Comparison of ENCODE assay signal across 8 cellular contexts in genomic region chr6:157317129-157317814, GRCh38. TPM values are rescaled to one million over a fixed set of nuclear protein-coding genes. Genes with fewer than 3 reads are reported as not detected.
DNase-seq lines count a peak whose midpoint lies in the region; ATAC-seq and TF ChIP-seq lines count a peak whose summit lies in the region.

No MANE protein-coding gene starts in this region.

- DNase-seq in Ammon's horn (ENCODE audit: low spot score) (peak; percentile 70), NCI-H460 (ENCODE audit: extremely low read depth, low read depth) (peak; percentile 85), epithelial cell of proximal tubule (ENCODE audit: low read depth) (peak; percentile 83), pons (ENCODE audit: low spot score) (peak; percentile 79), NAMALWA (ENCODE audit: low spot score) (no peak), NCI-H748 (lab: John Stamatoyannopoulos, UW; ENCODE audit: unreplicated experiment) (no peak), NCI-H524 (lab: John Stamatoyannopoulos, UW) (no peak)

- ATAC-seq in HG03039 (IDR thresholded peaks at IDR 0.05; ENCODE audit: unreplicated experiment): no peak

- H3K4me3 ChIP-seq in epithelial cell of proximal tubule (ENCODE audit: low read depth, low read length): no peak overlapping the region

- TF ChIP-seq CTCF in epithelial cell of proximal tubule (conservative IDR thresholded peaks at IDR 0.05; ENCODE audit: low read depth, low read length): no peak

RNA-seq across cellular contexts. Expression of gene TMEM242, which starts 6.0 kb away (rescaled TPM):
- total RNA-seq in NCI-H460 (2014; rRNA removed; shearing (Covaris generic)): 6.6 and 6.8 TPM in 2 replicates
- polyA plus RNA-seq in NCI-H460 (2014; cell fraction: nucleus; rRNA removed): 2.8 and 3.3 TPM in 2 replicates
- 5.2 and 8.0 TPM in 2 replicates for total RNA-seq in epithelial cell of proximal tubule

Comparison
In these comparisons a context has a peak if more than half of its experiments do, and no peak if none do; other contexts are left out.
1. DNase-seq: peak in Ammon's horn (single experiment), NCI-H460 (single experiment), epithelial cell of proximal tubule (single experiment) and pons (single experiment); none in NAMALWA (single experiment), NCI-H748 (single experiment) and NCI-H524 (0 of 2).